Comparison of ENCODE assay signal across 9 cellular contexts in genomic region chr1:65393345-65393744, GRCh38. TPM values are rescaled to one million over a fixed set of nuclear protein-coding genes. Genes with fewer than 3 reads are reported as not detected.
DNase-seq lines count a peak whose midpoint lies in the region; ATAC-seq and TF ChIP-seq lines count a peak whose summit lies in the region.
"Had no signal": no experiment of that assay in that cellular context is flagged by ENCODE, and none has a peak within 500 bp of the region (broad histone marks: within the 10 kb centered on the region; RNA-seq: fewer than 3 reads in every experiment).

No MANE protein-coding gene starts in this region.

- intact Hi-C loops in sciatic nerve (cut with DNase I), result no loop called here

- H3K27ac Mint-ChIP-seq in activated naive CD4-positive, alpha-beta T cell treated with anti-CD3 and anti-CD28 coated beads, Interleukin-2, amount 50 U/mL, for 72 hours, result peak overlapping the region in 1 of 2 donors; percentile 18

- H3K36me3 ChIP-seq in BE2C (peaks cover 8% of the 10 kb centered on the region; the same call in 1 of the 2 replicates), H7 (replicated peaks; ENCODE audit: control insufficient read depth, insufficient read depth, low read length) (no peaks in the 10 kb centered on the region)

- ATAC-seq in HG03159 (IDR thresholded peaks at IDR 0.05; ENCODE audit: unreplicated experiment) (peak; percentile 80), sciatic nerve (no peak)
- peak; percentile 84 to 87 for ATAC-seq in activated naive CD4-positive, alpha-beta T cell treated with anti-CD3 and anti-CD28 coated beads, Interleukin-2, amount 50 U/mL, for 72 hours

- no peaks in the 10 kb centered on the region for H3K4me1 ChIP-seq in BE2C

- peak; percentile 5 to 27 for DNase-seq in stimulated activated CD8-positive, alpha-beta memory T cell treated with anti-CD3 and anti-CD28 coated beads, Interleukin-15, amount 100 ng/mL, for 48 hours (ENCODE audit: low read depth in 2 of 2)
- no peak for DNase-seq in stimulated activated CD8-positive, alpha-beta memory T cell treated with anti-CD3 and anti-CD28 coated beads, Interleukin-4, amount 100 ng/mL, for 48 hours
- DNase-seq in activated naive CD4-positive, alpha-beta T cell treated with anti-CD3 and anti-CD28 coated beads, Interleukin-2, amount 50 U/mL, for 72 hours (ENCODE audit: low spot score in 2 of 2), result peak in 1 of 2 donors; percentile 20
- no peak for DNase-seq in globus pallidus (ENCODE audit: low spot score)
- DNase-seq in sciatic nerve (ENCODE audit: low spot score), result no peak
- no peak for DNase-seq in BE2C
- no peak for DNase-seq in H7
- DNase-seq: Calu3 had no signal

- no peak for TF ChIP-seq CTCF in BE2C (IDR thresholded peaks at IDR 0.05; ENCODE audit: low read depth, low read length)

- no peaks in the 10 kb centered on the region for H3K9me3 Mint-ChIP-seq in activated naive CD4-positive, alpha-beta T cell treated with anti-CD3 and anti-CD28 coated beads, Interleukin-2, amount 50 U/mL, for 72 hours

- no peaks in the 10 kb centered on the region for H3K36me3 Mint-ChIP-seq in activated naive CD4-positive, alpha-beta T cell treated with anti-CD3 and anti-CD28 coated beads, Interleukin-2, amount 50 U/mL, for 72 hours

- H3K9me3 ChIP-seq in BE2C, result no peaks in the 10 kb centered on the region

- no peaks in the 10 kb centered on the region for H3K27me3 ChIP-seq in BE2C
- H3K27me3 ChIP-seq in H7 (ENCODE audit: control insufficient read depth, insufficient read depth, low read length), result no peaks in the 10 kb centered on the region

- H3K4me3 ChIP-seq in BE2C (ENCODE audit: low read depth, low read length) (no peak overlapping the region), H7 (ENCODE audit: insufficient read depth, low read depth, low read length) (no peak overlapping the region)

RNA-seq across cellular contexts. Expression of gene LEPR, which starts 27.1 kb away (rescaled TPM):
- total RNA-seq in activated naive CD4-positive, alpha-beta T cell treated with anti-CD3 and anti-CD28 coated beads, Interleukin-2, amount 50 U/mL, for 72 hours, result 1 to 10 TPM; 2.9 to 3.0 TPM
- total RNA-seq in sciatic nerve, result 138 TPM
- polyA plus RNA-seq in BE2C (2012; ENCODE audit: insufficient read depth, insufficient read length, low read depth), result 0.86 TPM
- 7.0 and 9.8 TPM in 2 replicates for total RNA-seq in H7 (2014; rRNA removed; shearing (Covaris generic))

RNA-seq across cellular contexts. Expression of gene LEPROT, which starts 27.1 kb away (rescaled TPM):
- 10 to 100 TPM in 1 of 2 donors, 1 to 10 TPM in 1; 8.7 to 19.2 TPM for total RNA-seq in activated naive CD4-positive, alpha-beta T cell treated with anti-CD3 and anti-CD28 coated beads, Interleukin-2, amount 50 U/mL, for 72 hours
- 97.5 TPM for total RNA-seq in sciatic nerve
- 4.5 TPM for polyA plus RNA-seq in BE2C (2012; ENCODE audit: insufficient read depth, insufficient read length, low read depth)
- total RNA-seq in H7 (2014; rRNA removed; shearing (Covaris generic)), result 26.8 and 27.7 TPM in 2 replicates

Comparison
In these comparisons a context has a peak if more than half of its experiments do, and no peak if none do; other contexts are left out.
1. DNase-seq: peak in stimulated activated CD8-positive, alpha-beta memory T cell treated with anti-CD3 and anti-CD28 coated beads, Interleukin-15, amount 100 ng/mL, for 48 hours (2 of 2); none in stimulated activated CD8-positive, alpha-beta memory T cell treated with anti-CD3 and anti-CD28 coated beads, Interleukin-4, amount 100 ng/mL, for 48 hours (single experiment), globus pallidus (single experiment), sciatic nerve (single experiment), BE2C (single experiment) and H7 (single experiment).
2. RNA of gene LEPR, which starts 27.1 kb away (total RNA-seq): 138 TPM in sciatic nerve (single experiment); 7.0 to 9.8 TPM in H7 and 2.9 to 3.0 TPM in activated naive CD4-positive, alpha-beta T cell treated with anti-CD3 and anti-CD28 coated beads, Interleukin-2, amount 50 U/mL, for 72 hours; every median in the first group is over 10 times any median in the second.